In genomic region chr1:4585705-4586104, GRCh38 we compare ENCODE assay signal across 23 cellular contexts.
"Had no signal": no experiment of that assay in that cellular context is flagged by ENCODE, and none has a peak within 500 bp of the region (broad histone marks: within the 10 kb centered on the region; RNA-seq: fewer than 3 reads in every experiment).

No MANE protein-coding gene starts in this region.

- H3K36me3 ChIP-seq: heart left ventricle, left lung, ovary, prostate gland, sigmoid colon, spleen, thyroid gland, transverse colon, upper lobe of left lung, vagina had no signal

- H3K9me3 ChIP-seq: heart left ventricle, left lung, mucosa of descending colon, ovary, prostate gland, sigmoid colon, spleen, testis, thyroid gland, transverse colon, upper lobe of left lung, vagina had no signal

- H3K4me3 ChIP-seq: heart left ventricle, hepatocyte, left lung, lung, mucosa of descending colon, ovary, prostate gland, sigmoid colon, spleen, testis, thyroid gland, transverse colon, upper lobe of left lung, vagina had no signal

- FAIRE-seq: keratinocyte, small intestine had no signal

- H3K4me1 Mint-ChIP-seq: stimulated activated memory B cell treated with anti-CD40 and anti-IgM and Interleukin-4, amounts not matched to agents 10 μg/mL and 1 μg/mL and 100 μg/mL, for 72 hours had no signal

- H3K36me3 Mint-ChIP-seq: naive thymus-derived CD4-positive, alpha-beta T cell; natural killer cell treated with Interleukin-12 subunit alpha and Interleukin-12 subunit beta and Interleukin-15 and Interleukin-18, amount 100 ng/mL, for 72 hours; stimulated activated memory B cell treated with anti-CD40 and anti-IgM and Interleukin-4, amounts not matched to agents 10 μg/mL and 1 μg/mL and 100 μg/mL, for 72 hours had no signal

- DNase-seq: left lung; midbrain; ovary; sigmoid colon; spleen; stimulated activated naive CD4-positive, alpha-beta T cell treated with Interleukin-2 at 50 U/mL for 16 hours; transverse colon; upper lobe of left lung had no signal

- H3K27ac ChIP-seq: heart left ventricle, hepatocyte, left lung, ovary, prostate gland, sigmoid colon, spleen, testis, transverse colon, upper lobe of left lung, vagina had no signal

- H3K9me3 Mint-ChIP-seq: natural killer cell treated with Interleukin-12 subunit alpha and Interleukin-12 subunit beta and Interleukin-15 and Interleukin-18, amount 100 ng/mL, for 72 hours; stimulated activated memory B cell treated with anti-CD40 and anti-IgM and Interleukin-4, amounts not matched to agents 10 μg/mL and 1 μg/mL and 100 μg/mL, for 72 hours; stimulated activated naive CD8-positive, alpha-beta T cell treated with anti-CD3 and anti-CD28 coated beads, Interleukin-15, amount 100 ng/mL, for 72 hours had no signal

- H3K4me1 ChIP-seq: left lung, prostate gland, sigmoid colon, testis, transverse colon, upper lobe of left lung, vagina had no signal

- H3K27ac Mint-ChIP-seq: naive thymus-derived CD4-positive, alpha-beta T cell; natural killer cell treated with Interleukin-12 subunit alpha and Interleukin-12 subunit beta and Interleukin-15 and Interleukin-18, amount 100 ng/mL, for 72 hours; stimulated activated memory B cell treated with anti-CD40 and anti-IgM and Interleukin-4, amounts not matched to agents 10 μg/mL and 1 μg/mL and 100 μg/mL, for 72 hours; stimulated activated naive CD8-positive, alpha-beta T cell treated with anti-CD3 and anti-CD28 coated beads, Interleukin-15, amount 100 ng/mL, for 72 hours had no signal

- H3K4me3 Mint-ChIP-seq: naive thymus-derived CD4-positive, alpha-beta T cell; natural killer cell treated with Interleukin-12 subunit alpha and Interleukin-12 subunit beta and Interleukin-15 and Interleukin-18, amount 100 ng/mL, for 72 hours; stimulated activated memory B cell treated with anti-CD40 and anti-IgM and Interleukin-4, amounts not matched to agents 10 μg/mL and 1 μg/mL and 100 μg/mL, for 72 hours; stimulated activated naive CD8-positive, alpha-beta T cell treated with anti-CD3 and anti-CD28 coated beads, Interleukin-15, amount 100 ng/mL, for 72 hours had no signal

- ATAC-seq: left colon; mucosa of descending colon; naive thymus-derived CD4-positive, alpha-beta T cell; natural killer cell treated with Interleukin-12 subunit alpha and Interleukin-12 subunit beta and Interleukin-15 and Interleukin-18, amount 100 ng/mL, for 72 hours; stimulated activated memory B cell treated with anti-CD40 and anti-IgM and Interleukin-4, amounts not matched to agents 10 μg/mL and 1 μg/mL and 100 μg/mL, for 72 hours had no signal
